26 cellular contexts compared by ENCODE assay signal in the genomic region with DNA sequence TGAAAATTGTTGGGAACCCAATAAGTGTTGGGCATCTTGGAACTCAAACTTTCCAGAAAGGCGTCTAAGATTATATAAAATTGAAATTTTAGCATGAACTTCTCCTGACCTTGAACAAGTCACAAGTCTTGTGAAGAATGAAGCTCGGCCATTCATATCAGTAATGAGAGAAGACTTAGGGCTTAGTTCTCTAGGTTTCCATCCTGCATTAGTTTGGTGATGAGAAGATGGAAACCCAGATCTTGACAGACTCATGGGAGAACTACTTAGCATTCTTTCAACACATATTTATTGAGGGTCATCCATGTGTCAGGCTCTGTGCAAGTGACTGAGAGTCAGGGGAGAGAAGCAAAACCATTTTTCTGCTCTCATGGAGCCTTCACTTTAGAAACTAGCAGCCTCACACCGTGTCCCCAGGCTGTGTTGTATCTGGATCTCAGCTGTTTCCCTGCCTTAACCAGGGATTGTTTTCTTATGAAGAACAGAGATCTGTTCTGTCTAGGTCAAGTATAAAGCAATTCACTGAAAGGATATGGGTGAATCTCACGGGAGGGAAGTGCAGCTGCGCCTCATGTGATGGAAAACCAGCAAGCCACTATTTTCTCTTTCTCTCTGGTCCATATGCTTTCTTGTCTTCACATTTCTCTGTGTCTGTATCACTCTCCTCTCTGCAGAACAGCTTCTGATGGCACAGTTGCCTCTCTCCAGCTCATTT. TPM values are rescaled to one million over a fixed set of nuclear protein-coding genes. Genes with fewer than 3 reads are reported as not detected.
A peak's percentile ranks its signal among the peaks of the same experiment; 100 is the strongest.
DNase-seq lines count a peak whose midpoint lies in the region; ATAC-seq and TF ChIP-seq lines count a peak whose summit lies in the region.
"Had no signal": no experiment of that assay in that cellular context is flagged by ENCODE, and none has a peak within 500 bp of the region (broad histone marks: within the 10 kb centered on the region; RNA-seq: fewer than 3 reads in every experiment).

No MANE protein-coding gene starts in this region.

- H3K36me3 ChIP-seq in heart right ventricle (peaks cover 0 to 5% (median 0%) of the 10 kb centered on the region in 9 donors), right atrium auricular region (no peaks in the 10 kb centered on the region)
- H3K36me3 ChIP-seq: esophagus muscularis mucosa, prostate gland, spleen had no signal

- H3K9me3 ChIP-seq in heart right ventricle, result no peaks in the 10 kb centered on the region
- H3K9me3 ChIP-seq in right atrium auricular region, result no peaks in the 10 kb centered on the region
- H3K9me3 ChIP-seq: Caco-2, esophagus muscularis mucosa, prostate gland, spleen had no signal

- H3K4me1 ChIP-seq in heart right ventricle, result peaks cover 0 to 29% (median 10%) of the 10 kb centered on the region in 9 donors
- peaks cover 0 to 23% of the 10 kb centered on the region in 2 donors for H3K4me1 ChIP-seq in right atrium auricular region
- H3K4me1 ChIP-seq: Caco-2, prostate gland, spleen had no signal

- H3K27ac ChIP-seq in heart right ventricle (peak overlapping the region in 7 of 10 donors; percentile 6 to 52 (median 19)), right atrium auricular region (no peak overlapping the region), temporal lobe (ENCODE audit: low read depth, low read length) (peak overlapping the region; percentile 82)
- H3K27ac ChIP-seq: prostate gland, spleen had no signal

- H3K4me3 Mint-ChIP-seq in glutamatergic neuron (ENCODE audit: unreplicated experiment), result peak overlapping the region; percentile 12
- H3K4me3 Mint-ChIP-seq: activated naive CD4-positive, alpha-beta T cell treated with anti-CD3 and anti-CD28 coated beads, Interleukin-2, amount 50 U/mL, for 24 hours; B cell; GM23338; nephron progenitor cell had no signal

- peak in 3 of 8 donors; percentile 7 to 27 (median 12) for ATAC-seq in heart right ventricle
- ATAC-seq in HG03432 (IDR thresholded peaks at IDR 0.05; ENCODE audit: unreplicated experiment), result peak; percentile 40
- no peak for ATAC-seq in HG02973 (IDR thresholded peaks at IDR 0.05; ENCODE audit: unreplicated experiment)
- ATAC-seq: GM23338 had no signal

- H3K9me3 Mint-ChIP-seq in glutamatergic neuron (ENCODE audit: unreplicated experiment), result peaks cover 1% of the 10 kb centered on the region
- H3K9me3 Mint-ChIP-seq: activated naive CD4-positive, alpha-beta T cell treated with anti-CD3 and anti-CD28 coated beads, Interleukin-2, amount 50 U/mL, for 24 hours; GM23338; nephron progenitor cell had no signal

- no peaks in the 10 kb centered on the region for H3K36me3 Mint-ChIP-seq in glutamatergic neuron (ENCODE audit: unreplicated experiment)
- H3K36me3 Mint-ChIP-seq: activated naive CD4-positive, alpha-beta T cell treated with anti-CD3 and anti-CD28 coated beads, Interleukin-2, amount 50 U/mL, for 24 hours had no signal

- H3K27me3 Mint-ChIP-seq in glutamatergic neuron (ENCODE audit: unreplicated experiment), result no peaks in the 10 kb centered on the region
- H3K27me3 Mint-ChIP-seq: activated naive CD4-positive, alpha-beta T cell treated with anti-CD3 and anti-CD28 coated beads, Interleukin-2, amount 50 U/mL, for 24 hours; B cell had no signal

- intact Hi-C loops in heart right ventricle (cut with DNase I), result no loop called here

- TF ChIP-seq CTCF in heart right ventricle (IDR thresholded peaks at IDR 0.05) (no peak), right atrium auricular region (IDR thresholded peaks at IDR 0.05) (no peak), glutamatergic neuron (IDR thresholded peaks at IDR 0.05; ENCODE audit: partially characterized antibody, unreplicated experiment) (no peak)

- peak overlapping the region; percentile 84 for H3K27ac Mint-ChIP-seq in glutamatergic neuron (ENCODE audit: unreplicated experiment)
- H3K27ac Mint-ChIP-seq: activated naive CD4-positive, alpha-beta T cell treated with anti-CD3 and anti-CD28 coated beads, Interleukin-2, amount 50 U/mL, for 24 hours; B cell; GM23338; nephron progenitor cell had no signal

- 52 to 63% methylated on average over 5 of the region's 5 CpGs for WGBS in heart right ventricle, 2 donors

- H3K4me3 ChIP-seq in heart right ventricle (no peak overlapping the region), right atrium auricular region (no peak overlapping the region)
- H3K4me3 ChIP-seq: esophagus muscularis mucosa, GM23338, prostate gland, spleen had no signal

- no peaks in the 10 kb centered on the region for H3K27me3 ChIP-seq in heart right ventricle
- H3K27me3 ChIP-seq in right atrium auricular region, result no peaks in the 10 kb centered on the region
- H3K27me3 ChIP-seq: esophagus muscularis mucosa, spleen had no signal

- DNase-seq in heart right ventricle (no peak), right atrium auricular region (ENCODE audit: low spot score) (no peak), glutamatergic neuron (no peak), NCI-H1417 (lab: John Stamatoyannopoulos, UW) (no peak), NCI-H510A treated with DMSO at 0.1 percent for 48 hours (lab: John Stamatoyannopoulos, UW) (no peak)
- DNase-seq: activated CD4-positive, CD25-positive, alpha-beta regulatory T cell treated with anti-CD3 and anti-CD28 coated beads, Interleukin-2, amount 50 U/mL, for 72 hours; aorta; Caco-2; cerebellar nuclear complex; effector CD8-positive, alpha-beta T cell; EL; midbrain; NCI-H1105; NCI-H2081 treated with DMSO at 0.1 percent for 48 hours; NCI-H446 treated with DMSO at 0.1 percent for 48 hours; nephron progenitor cell; spleen; stimulated activated CD4-positive, alpha-beta T cell treated with anti-CD3 and anti-CD28 coated beads, Interleukin-4, amount 100 ng/mL, for 4 hours had no signal

- peaks cover 25% of the 10 kb centered on the region for H3K4me1 Mint-ChIP-seq in glutamatergic neuron (ENCODE audit: low read depth, unreplicated experiment)
- H3K4me1 Mint-ChIP-seq: activated naive CD4-positive, alpha-beta T cell treated with anti-CD3 and anti-CD28 coated beads, Interleukin-2, amount 50 U/mL, for 24 hours; nephron progenitor cell had no signal

RNA-seq across cellular contexts. Expression of a gene that starts 3.4 kb away (rescaled TPM):
- total RNA-seq in heart right ventricle (10 to 100 TPM in 9 of 10 donors, 1 to 10 TPM in 1; 9.9 to 53.1 (median 31.6) TPM), right atrium auricular region (10 to 100 TPM in 1 of 2 donors, 1 to 10 TPM in 1; 8.9 to 17.7 TPM), glutamatergic neuron (ENCODE audit: unreplicated experiment) (14.7 TPM), temporal lobe (49.7 TPM)
- polyA plus RNA-seq in heart right ventricle, result 10 to 100 TPM in 1 of 2 donors, 1 to 10 TPM in 1; 3.3 to 17.7 TPM

Comparison
In these comparisons a context has a peak if more than half of its experiments do, and no peak if none do; other contexts are left out.
1. H3K27ac ChIP-seq: peak in heart right ventricle (7 of 10) and temporal lobe (single experiment); none in right atrium auricular region (0 of 2).